Comparison of ENCODE assay signal across 1 cellular context in the genomic region with DNA sequence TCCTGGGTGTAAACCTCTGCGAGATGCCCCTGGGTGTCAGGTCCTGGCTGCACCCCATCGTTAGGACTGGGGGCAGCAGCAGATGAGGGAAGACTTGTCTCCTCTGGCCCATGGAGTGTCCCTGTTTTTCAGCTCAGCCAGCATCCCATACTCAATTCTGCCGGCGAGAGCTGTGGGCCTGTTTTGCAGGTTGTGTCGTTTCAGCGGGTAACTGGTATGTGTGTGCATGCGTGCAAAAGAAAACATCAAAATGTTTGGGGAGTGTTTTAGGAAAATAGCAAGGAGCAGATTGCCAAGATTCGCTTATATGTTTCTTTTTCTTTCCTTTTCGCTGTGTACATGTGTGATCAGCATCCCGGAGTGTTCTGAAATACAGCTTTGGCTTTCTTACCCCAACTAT.
TF ChIP-seq lines count a peak whose summit lies in the region.

No MANE protein-coding gene starts in this region.

TF ChIP-seq in H1, 55 proteins besides CTCF, POLR2A, EP300 and RAD21 (continued from another document):
- TF ChIP-seq, protein P1, sequence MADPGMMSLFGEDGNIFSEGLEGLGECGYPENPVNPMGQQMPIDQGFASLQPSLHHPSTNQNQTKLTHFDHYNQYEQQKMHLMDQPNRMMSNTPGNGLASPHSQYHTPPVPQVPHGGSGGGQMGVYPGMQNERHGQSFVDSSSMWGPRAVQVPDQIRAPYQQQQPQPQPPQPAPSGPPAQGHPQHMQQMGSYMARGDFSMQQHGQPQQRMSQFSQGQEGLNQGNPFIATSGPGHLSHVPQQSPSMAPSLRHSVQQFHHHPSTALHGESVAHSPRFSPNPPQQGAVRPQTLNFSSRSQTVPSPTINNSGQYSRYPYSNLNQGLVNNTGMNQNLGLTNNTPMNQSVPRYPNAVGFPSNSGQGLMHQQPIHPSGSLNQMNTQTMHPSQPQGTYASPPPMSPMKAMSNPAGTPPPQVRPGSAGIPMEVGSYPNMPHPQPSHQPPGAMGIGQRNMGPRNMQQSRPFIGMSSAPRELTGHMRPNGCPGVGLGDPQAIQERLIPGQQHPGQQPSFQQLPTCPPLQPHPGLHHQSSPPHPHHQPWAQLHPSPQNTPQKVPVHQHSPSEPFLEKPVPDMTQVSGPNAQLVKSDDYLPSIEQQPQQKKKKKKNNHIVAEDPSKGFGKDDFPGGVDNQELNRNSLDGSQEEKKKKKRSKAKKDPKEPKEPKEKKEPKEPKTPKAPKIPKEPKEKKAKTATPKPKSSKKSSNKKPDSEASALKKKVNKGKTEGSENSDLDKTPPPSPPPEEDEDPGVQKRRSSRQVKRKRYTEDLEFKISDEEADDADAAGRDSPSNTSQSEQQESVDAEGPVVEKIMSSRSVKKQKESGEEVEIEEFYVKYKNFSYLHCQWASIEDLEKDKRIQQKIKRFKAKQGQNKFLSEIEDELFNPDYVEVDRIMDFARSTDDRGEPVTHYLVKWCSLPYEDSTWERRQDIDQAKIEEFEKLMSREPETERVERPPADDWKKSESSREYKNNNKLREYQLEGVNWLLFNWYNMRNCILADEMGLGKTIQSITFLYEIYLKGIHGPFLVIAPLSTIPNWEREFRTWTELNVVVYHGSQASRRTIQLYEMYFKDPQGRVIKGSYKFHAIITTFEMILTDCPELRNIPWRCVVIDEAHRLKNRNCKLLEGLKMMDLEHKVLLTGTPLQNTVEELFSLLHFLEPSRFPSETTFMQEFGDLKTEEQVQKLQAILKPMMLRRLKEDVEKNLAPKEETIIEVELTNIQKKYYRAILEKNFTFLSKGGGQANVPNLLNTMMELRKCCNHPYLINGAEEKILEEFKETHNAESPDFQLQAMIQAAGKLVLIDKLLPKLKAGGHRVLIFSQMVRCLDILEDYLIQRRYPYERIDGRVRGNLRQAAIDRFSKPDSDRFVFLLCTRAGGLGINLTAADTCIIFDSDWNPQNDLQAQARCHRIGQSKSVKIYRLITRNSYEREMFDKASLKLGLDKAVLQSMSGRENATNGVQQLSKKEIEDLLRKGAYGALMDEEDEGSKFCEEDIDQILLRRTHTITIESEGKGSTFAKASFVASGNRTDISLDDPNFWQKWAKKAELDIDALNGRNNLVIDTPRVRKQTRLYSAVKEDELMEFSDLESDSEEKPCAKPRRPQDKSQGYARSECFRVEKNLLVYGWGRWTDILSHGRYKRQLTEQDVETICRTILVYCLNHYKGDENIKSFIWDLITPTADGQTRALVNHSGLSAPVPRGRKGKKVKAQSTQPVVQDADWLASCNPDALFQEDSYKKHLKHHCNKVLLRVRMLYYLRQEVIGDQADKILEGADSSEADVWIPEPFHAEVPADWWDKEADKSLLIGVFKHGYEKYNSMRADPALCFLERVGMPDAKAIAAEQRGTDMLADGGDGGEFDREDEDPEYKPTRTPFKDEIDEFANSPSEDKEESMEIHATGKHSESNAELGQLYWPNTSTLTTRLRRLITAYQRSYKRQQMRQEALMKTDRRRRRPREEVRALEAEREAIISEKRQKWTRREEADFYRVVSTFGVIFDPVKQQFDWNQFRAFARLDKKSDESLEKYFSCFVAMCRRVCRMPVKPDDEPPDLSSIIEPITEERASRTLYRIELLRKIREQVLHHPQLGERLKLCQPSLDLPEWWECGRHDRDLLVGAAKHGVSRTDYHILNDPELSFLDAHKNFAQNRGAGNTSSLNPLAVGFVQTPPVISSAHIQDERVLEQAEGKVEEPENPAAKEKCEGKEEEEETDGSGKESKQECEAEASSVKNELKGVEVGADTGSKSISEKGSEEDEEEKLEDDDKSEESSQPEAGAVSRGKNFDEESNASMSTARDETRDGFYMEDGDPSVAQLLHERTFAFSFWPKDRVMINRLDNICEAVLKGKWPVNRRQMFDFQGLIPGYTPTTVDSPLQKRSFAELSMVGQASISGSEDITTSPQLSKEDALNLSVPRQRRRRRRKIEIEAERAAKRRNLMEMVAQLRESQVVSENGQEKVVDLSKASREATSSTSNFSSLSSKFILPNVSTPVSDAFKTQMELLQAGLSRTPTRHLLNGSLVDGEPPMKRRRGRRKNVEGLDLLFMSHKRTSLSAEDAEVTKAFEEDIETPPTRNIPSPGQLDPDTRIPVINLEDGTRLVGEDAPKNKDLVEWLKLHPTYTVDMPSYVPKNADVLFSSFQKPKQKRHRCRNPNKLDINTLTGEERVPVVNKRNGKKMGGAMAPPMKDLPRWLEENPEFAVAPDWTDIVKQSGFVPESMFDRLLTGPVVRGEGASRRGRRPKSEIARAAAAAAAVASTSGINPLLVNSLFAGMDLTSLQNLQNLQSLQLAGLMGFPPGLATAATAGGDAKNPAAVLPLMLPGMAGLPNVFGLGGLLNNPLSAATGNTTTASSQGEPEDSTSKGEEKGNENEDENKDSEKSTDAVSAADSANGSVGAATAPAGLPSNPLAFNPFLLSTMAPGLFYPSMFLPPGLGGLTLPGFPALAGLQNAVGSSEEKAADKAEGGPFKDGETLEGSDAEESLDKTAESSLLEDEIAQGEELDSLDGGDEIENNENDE (IDR thresholded peaks at IDR 0.05; ENCODE audit: insufficient replicate concordance, low read length) = no peak
- no peak for TF ChIP-seq CTBP2 (IDR thresholded peaks at IDR 0.05; ENCODE audit: borderline replicate concordance, insufficient read depth, insufficient read length, low read length)
- no peak for TF ChIP-seq SIN3A (conservative IDR thresholded peaks at IDR 0.05 in 1 of 2, IDR thresholded peaks at IDR 0.05 in 1 of 2; ENCODE audit: low read depth in 1 of 2, low read length in 2 of 2)
- TF ChIP-seq, protein P2, sequence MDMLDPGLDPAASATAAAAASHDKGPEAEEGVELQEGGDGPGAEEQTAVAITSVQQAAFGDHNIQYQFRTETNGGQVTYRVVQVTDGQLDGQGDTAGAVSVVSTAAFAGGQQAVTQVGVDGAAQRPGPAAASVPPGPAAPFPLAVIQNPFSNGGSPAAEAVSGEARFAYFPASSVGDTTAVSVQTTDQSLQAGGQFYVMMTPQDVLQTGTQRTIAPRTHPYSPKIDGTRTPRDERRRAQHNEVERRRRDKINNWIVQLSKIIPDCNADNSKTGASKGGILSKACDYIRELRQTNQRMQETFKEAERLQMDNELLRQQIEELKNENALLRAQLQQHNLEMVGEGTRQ (IDR thresholded peaks at IDR 0.05; ENCODE audit: low read length) = no peak
- no peak for TF ChIP-seq PHF8 (conservative IDR thresholded peaks at IDR 0.05; ENCODE audit: low read depth, low read length)
- no peak for TF ChIP-seq POU5F1 (IDR thresholded peaks at IDR 0.05; ENCODE audit: low read depth, low read length)
- TF ChIP-seq EZH2 (IDR thresholded peaks at IDR 0.05; ENCODE audit: low read depth, low read length, severe bottlenecking) = no peak
- TF ChIP-seq RXRA (IDR thresholded peaks at IDR 0.05; ENCODE audit: insufficient read depth, low read depth, low read length) = no peak
- no peak for TF ChIP-seq JUN (IDR thresholded peaks at IDR 0.05; ENCODE audit: low read depth, low read length)
- TF ChIP-seq BRCA1 (IDR thresholded peaks at IDR 0.05; ENCODE audit: low read depth, low read length) = no peak
- TF ChIP-seq SP2 (IDR thresholded peaks at IDR 0.05; ENCODE audit: low read length) = no peak
- no peak for TF ChIP-seq POLR2AphosphoS5 (IDR thresholded peaks at IDR 0.05; ENCODE audit: low read depth, low read length)
- TF ChIP-seq JUND (IDR thresholded peaks at IDR 0.05; ENCODE audit: low read length) = no peak
- TF ChIP-seq NANOG (IDR thresholded peaks at IDR 0.05; ENCODE audit: insufficient read depth, low read depth, low read length, poor library complexity, severe bottlenecking) = no peak
- no peak for TF ChIP-seq CBX8 (IDR thresholded peaks at IDR 0.05; ENCODE audit: borderline replicate concordance, low read depth, low read length)
- TF ChIP-seq SRF (IDR thresholded peaks at IDR 0.05; ENCODE audit: low read depth, low read length) = no peak
- TF ChIP-seq BCL11A (IDR thresholded peaks at IDR 0.05; ENCODE audit: low read depth in 2 of 2, low read length in 2 of 2) = no peak
- no peak for TF ChIP-seq MAFK (IDR thresholded peaks at IDR 0.05; ENCODE audit: low read depth, low read length)
- TF ChIP-seq CREB1 (IDR thresholded peaks at IDR 0.05) = no peak
